ENCODE assay signal across 28 cellular contexts in the genomic region with DNA sequence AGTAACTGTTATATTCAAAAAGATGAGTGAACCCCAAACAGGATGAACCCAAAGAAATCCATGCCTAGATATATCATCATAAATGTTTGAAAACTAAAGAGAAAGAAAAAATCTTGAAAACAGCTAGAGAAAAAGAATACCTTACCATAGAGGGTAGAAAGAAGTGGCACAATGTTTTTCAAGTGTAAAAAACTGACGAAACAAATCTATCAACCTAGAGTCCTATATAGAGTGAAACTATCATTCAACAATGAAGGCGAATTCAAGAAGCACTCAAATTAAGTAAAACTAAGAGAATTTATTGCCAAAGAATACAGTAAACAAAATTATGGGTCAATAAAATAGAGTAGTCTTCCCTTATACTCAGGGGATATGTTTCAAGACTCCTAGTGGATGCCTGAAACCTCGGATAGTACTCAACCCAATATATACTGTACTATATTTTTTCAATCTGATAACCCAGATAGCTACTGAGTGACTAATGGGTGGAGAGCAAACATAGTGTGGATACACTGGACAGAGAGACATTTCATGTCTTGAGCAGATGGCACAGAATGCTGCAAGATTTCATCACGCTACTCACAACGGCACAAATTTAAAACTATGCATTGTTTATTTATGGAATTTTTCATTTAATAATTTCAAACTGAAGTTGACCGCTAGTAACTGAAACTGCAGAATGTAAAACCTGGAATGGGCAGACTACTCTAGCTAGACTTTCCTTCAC. TPM values are rescaled to one million over a fixed set of nuclear protein-coding genes. Genes with fewer than 3 reads are reported as not detected.
A peak's percentile ranks its signal among the peaks of the same experiment; 100 is the strongest.
DNase-seq lines count a peak whose midpoint lies in the region; ATAC-seq and TF ChIP-seq lines count a peak whose summit lies in the region.
"Had no signal": no experiment of that assay in that cellular context is flagged by ENCODE, and none has a peak within 500 bp of the region (broad histone marks: within the 10 kb centered on the region; RNA-seq: fewer than 3 reads in every experiment).

No MANE protein-coding gene starts in this region.

- no peak for DNase-seq in SK-N-SH
- peak; percentile 76 for DNase-seq in Panc1 (ENCODE audit: low read depth, low spot score)
- DNase-seq in dedifferentiated amniotic fluid mesenchymal stem cell (ENCODE audit: extremely low spot score) = peak; percentile 83
- no peak for DNase-seq in smooth muscle cell (lab: John Stamatoyannopoulos, UW; ENCODE audit: unreplicated experiment)
- no peak for DNase-seq in NOMO-1 treated with DMSO at 0.1 percent for 48 hours (lab: John Stamatoyannopoulos, UW; ENCODE audit: unreplicated experiment)
- no peak for DNase-seq in NCI-H1694 treated with DMSO at 0.1 percent for 48 hours (lab: John Stamatoyannopoulos, UW)
- DNase-seq in NCI-H1092 (lab: John Stamatoyannopoulos, UW) = no peak
- DNase-seq: activated CD4-positive, alpha-beta T cell treated with anti-CD3 and anti-CD28 coated beads for 36 hours; activated naive CD4-positive, alpha-beta T cell treated with anti-CD3 and anti-CD28 coated beads, Interleukin-2, amount 50 U/mL, for 16 hours; activated T-cell treated with anti-CD3 and anti-CD28 coated beads, Interleukin-2, amount 50 U/mL, for 72 hours; Caco-2; DND-41; heart left ventricle; KG1; left lung; MV-4-11; naive thymus-derived CD8-positive, alpha-beta T cell; NCI-H1930; NCI-H774; ovary; SIG-M5; stimulated activated naive CD8-positive, alpha-beta T cell treated with anti-CD3 and anti-CD28 coated beads, Interleukin-15, amount 100 ng/mL, for 72 hours; T-helper 1 cell had no signal

- H3K9ac ChIP-seq in SK-N-SH (no peak overlapping the region), smooth muscle cell (ENCODE audit: low read depth) (no peak overlapping the region)

- H3K9me3 ChIP-seq in SK-N-SH (no peaks in the 10 kb centered on the region), Panc1 (ENCODE audit: control insufficient read depth, insufficient read depth, low read depth, low read length) (peaks cover 42% of the 10 kb centered on the region; the same call in 1 of the 2 replicates), smooth muscle cell (replicated peaks; ENCODE audit: low read depth) (no peaks in the 10 kb centered on the region)
- H3K9me3 ChIP-seq: Caco-2, heart left ventricle, left lung, ovary, right atrium auricular region, tibial nerve had no signal

- H3K4me3 ChIP-seq in SK-N-SH (ENCODE audit: low read depth in 2 of 2, low read length in 1 of 2) (no peak overlapping the region), Panc1 (ENCODE audit: low read depth in 2 of 2, low read length in 2 of 2) (peak overlapping the region; percentile 3 to 22; a peak in 3 of 4 replicates), smooth muscle cell (no peak overlapping the region)
- H3K4me3 ChIP-seq: GM23338, heart left ventricle, left lung, ovary, right atrium auricular region, tibial nerve had no signal

- H3K27ac ChIP-seq in SK-N-SH (ENCODE audit: low read depth in 2 of 2, low read length in 1 of 2) (no peak overlapping the region), Panc1 (ENCODE audit: low read length) (peak overlapping the region; percentile 98), smooth muscle cell (ENCODE audit: low read depth) (no peak overlapping the region)
- H3K27ac ChIP-seq: 22Rv1, heart left ventricle, left lung, ovary, right atrium auricular region, tibial nerve had no signal

- POLR2A ChIA-PET in SK-N-SH (lab: Yijun Ruan, JAX) (no interaction called here), Panc1 (lab: Charles Lee) (interaction anchor here (1.0 kb wide), 1 partner anchor 23 kb away, joined by 3 read pairs; no protein-coding TSS in a partner anchor)

- H2AFZ ChIP-seq in SK-N-SH (ENCODE audit: low read depth) (0 out of 2 replicates have a peak overlapping the region, but pooled peaks have one; percentile 3), smooth muscle cell (ENCODE audit: low read depth) (no peak overlapping the region)
- H2AFZ ChIP-seq: GM23338 had no signal

- BruUV-seq in Panc1 (replicated peaks; lab: Mats Ljungman, UMichigan) = TSS peak; percentile 99

- CTCF ChIA-PET in SK-N-SH (lab: Yijun Ruan, JAX) = no interaction called here
- CTCF ChIA-PET in Panc1 (lab: Charles Lee) = no interaction called here

- intact Hi-C loops in Panc1 (cut with micrococcal nuclease; ENCODE audit: unreplicated experiment) = no loop called here

- ATAC-seq in SK-N-SH treated with all-trans-retinoic acid at 6 μM for 48 hours = no peak
- peak; percentile 99 for ATAC-seq in Panc1
- ATAC-seq: activated CD4-positive, alpha-beta T cell treated with anti-CD3 and anti-CD28 coated beads for 36 hours; activated T-cell treated with anti-CD3 and anti-CD28 coated beads, Interleukin-2, amount 50 U/mL, for 72 hours; GM23338; heart left ventricle; left lung; naive thymus-derived CD8-positive, alpha-beta T cell; stimulated activated naive CD8-positive, alpha-beta T cell treated with anti-CD3 and anti-CD28 coated beads, Interleukin-15, amount 100 ng/mL, for 72 hours had no signal

- TF ChIP-seq EP300 in SK-N-SH (IDR thresholded peaks at IDR 0.05; ENCODE audit: borderline replicate concordance in 1 of 2, low read depth in 1 of 2, low read length in 1 of 2) = no peak

- H3K79me2 ChIP-seq in SK-N-SH (ENCODE audit: insufficient read depth) = no peaks in the 10 kb centered on the region
- no peaks in the 10 kb centered on the region for H3K79me2 ChIP-seq in smooth muscle cell (ENCODE audit: low read depth)

- H3K4me1 ChIP-seq in SK-N-SH (ENCODE audit: control insufficient read depth in 1 of 2, insufficient read depth in 2 of 2, low read depth in 1 of 2, low read length in 1 of 2) = no peaks in the 10 kb centered on the region
- peaks cover 20% of the 10 kb centered on the region; the same call in 1 of the 2 replicates for H3K4me1 ChIP-seq in Panc1 (ENCODE audit: control insufficient read depth, insufficient read depth, low read length)
- no peaks in the 10 kb centered on the region for H3K4me1 ChIP-seq in smooth muscle cell (ENCODE audit: low read depth)
- H3K4me1 ChIP-seq: Caco-2, heart left ventricle, left lung, right atrium auricular region, tibial nerve had no signal

- H3K27me3 ChIP-seq in SK-N-SH (ENCODE audit: insufficient read depth) (no peaks in the 10 kb centered on the region), Panc1 (ENCODE audit: control insufficient read depth, insufficient read depth, low read length) (no peaks in the 10 kb centered on the region), smooth muscle cell (ENCODE audit: low read depth) (no peaks in the 10 kb centered on the region)
- H3K27me3 ChIP-seq: heart left ventricle, left lung, ovary, right atrium auricular region, tibial nerve had no signal

- H3K36me3 ChIP-seq in SK-N-SH (replicated peaks in 1 of 2; ENCODE audit: control insufficient read depth in 1 of 2, insufficient read depth in 2 of 2, low read length in 1 of 2) (no peaks in the 10 kb centered on the region), Panc1 (ENCODE audit: control insufficient read depth, insufficient read depth, low read length) (no peaks in the 10 kb centered on the region), smooth muscle cell (ENCODE audit: low read depth) (no peaks in the 10 kb centered on the region)
- H3K36me3 ChIP-seq: heart left ventricle, left lung, ovary, right atrium auricular region, tibial nerve had no signal

- in situ Hi-C loops in Panc1 (cut with HindIII; ENCODE audit: low pct_unique_long_range_greater_than_20kb, low sequenced_read_pairs) = no loop called here

- H4K20me1 ChIP-seq in SK-N-SH (ENCODE audit: insufficient read depth) (no peaks in the 10 kb centered on the region), smooth muscle cell (ENCODE audit: low read depth) (no peaks in the 10 kb centered on the region)

- no peak overlapping the region for H3K4me2 ChIP-seq in SK-N-SH
- H3K4me2 ChIP-seq in smooth muscle cell = peak overlapping the region; percentile 11
- H3K4me2 ChIP-seq: GM23338 had no signal

- 0 out of 2 replicates have a peak, but pooled peaks cover 3% of the 10 kb centered on the region for H3K9me2 ChIP-seq in SK-N-SH

- TF ChIP-seq RAD21 in SK-N-SH (IDR thresholded peaks at IDR 0.05; ENCODE audit: low read length) = no peak

- peaks cover 8% of the 10 kb centered on the region for H3F3A ChIP-seq in SK-N-SH (replicated peaks; ENCODE audit: insufficient read depth)
- no peaks in the 10 kb centered on the region for H3F3A ChIP-seq in smooth muscle cell (ENCODE audit: low read depth)

- WGBS in SK-N-SH (ENCODE audit: low lambda C conversion rate) = 57% methylated on average over 6 of the region's 6 CpGs
- 60% methylated on average over 6 of the region's 6 CpGs for WGBS in smooth muscle cell (ENCODE audit: low lambda C conversion rate)

- TF ChIP-seq CTCF in SK-N-SH (IDR thresholded peaks at IDR 0.05) = no peak
- peak; percentile 13; the same call in 1 of the 2 replicates for TF ChIP-seq CTCF in Panc1 (IDR thresholded peaks at IDR 0.05)
- no peak for TF ChIP-seq CTCF in smooth muscle cell (IDR thresholded peaks at IDR 0.05; ENCODE audit: borderline replicate concordance, insufficient read depth, poor library complexity, severe bottlenecking)

TF ChIP-seq in SK-N-SH, 30 proteins besides CTCF, POLR2A, EP300 and RAD21 (continues in another document):
- TF ChIP-seq, protein P1, sequence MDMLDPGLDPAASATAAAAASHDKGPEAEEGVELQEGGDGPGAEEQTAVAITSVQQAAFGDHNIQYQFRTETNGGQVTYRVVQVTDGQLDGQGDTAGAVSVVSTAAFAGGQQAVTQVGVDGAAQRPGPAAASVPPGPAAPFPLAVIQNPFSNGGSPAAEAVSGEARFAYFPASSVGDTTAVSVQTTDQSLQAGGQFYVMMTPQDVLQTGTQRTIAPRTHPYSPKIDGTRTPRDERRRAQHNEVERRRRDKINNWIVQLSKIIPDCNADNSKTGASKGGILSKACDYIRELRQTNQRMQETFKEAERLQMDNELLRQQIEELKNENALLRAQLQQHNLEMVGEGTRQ (IDR thresholded peaks at IDR 0.05; ENCODE audit: borderline replicate concordance, low read depth, low read length) = no peak
- TF ChIP-seq MXI1 (IDR thresholded peaks at IDR 0.05; ENCODE audit: low read depth, low read length) = no peak

TF ChIP-seq in SK-N-SH treated with all-trans-retinoic acid at 6 μM for 48 hours, 23 proteins besides CTCF, POLR2A, EP300 and RAD21:
- no peak for TF ChIP-seq SNAI2 (CRISPR knock-in tag; IDR thresholded peaks at IDR 0.05)
- TF ChIP-seq ZNF565 (CRISPR knock-in tag; conservative IDR thresholded peaks at IDR 0.05; ENCODE audit: low read depth) = no peak
- TF ChIP-seq ZFP30 (CRISPR knock-in tag; IDR thresholded peaks at IDR 0.05) = no peak
- no peak for TF ChIP-seq ZNF8 (CRISPR knock-in tag; IDR thresholded peaks at IDR 0.05)
- no peak for TF ChIP-seq RARB (CRISPR knock-in tag; IDR thresholded peaks at IDR 0.05)
- no peak for TF ChIP-seq ZNF70 (CRISPR knock-in tag; IDR thresholded peaks at IDR 0.05)
- TF ChIP-seq ESRRG (CRISPR knock-in tag; IDR thresholded peaks at IDR 0.05) = no peak

RNA-seq across cellular contexts. Expression of gene TMEM106B, which starts 52.6 kb away (rescaled TPM):
- polyA plus RNA-seq in SK-N-SH (2012; rRNA removed) = 20.4 and 27.3 TPM in 2 replicates
- polyA plus RNA-seq in SK-N-SH (2012; cell fraction: cytosol; rRNA removed) = 38.8 and 40.3 TPM in 2 replicates
- polyA plus RNA-seq in SK-N-SH (2012; cell fraction: nucleus; rRNA removed) = 6.7 and 13.2 TPM in 2 replicates
- total RNA-seq in Panc1 (2021; ENCODE audit: unreplicated experiment) = 89.0 TPM
- 51.2 TPM for polyA plus RNA-seq in Panc1 (2012; ENCODE audit: insufficient read length)
- total RNA-seq in smooth muscle cell = 107 and 132 TPM in 2 replicates
- 22.0 and 27.9 TPM in 2 replicates for polyA plus RNA-seq in smooth muscle cell

Comparison
In these comparisons a context has a peak if more than half of its experiments do, and no peak if none do; other contexts are left out.
1. DNase-seq: peak in Panc1 (single experiment) and dedifferentiated amniotic fluid mesenchymal stem cell (single experiment); none in SK-N-SH (single experiment), smooth muscle cell (single experiment), NOMO-1 treated with DMSO at 0.1 percent for 48 hours (single experiment), NCI-H1694 treated with DMSO at 0.1 percent for 48 hours (single experiment) and NCI-H1092 (single experiment).
2. H3K4me3 ChIP-seq: peak in Panc1 (2 of 2); none in SK-N-SH (0 of 2) and smooth muscle cell (single experiment).